Comparison of ENCODE assay signal across 1 cellular context in the genomic region with DNA sequence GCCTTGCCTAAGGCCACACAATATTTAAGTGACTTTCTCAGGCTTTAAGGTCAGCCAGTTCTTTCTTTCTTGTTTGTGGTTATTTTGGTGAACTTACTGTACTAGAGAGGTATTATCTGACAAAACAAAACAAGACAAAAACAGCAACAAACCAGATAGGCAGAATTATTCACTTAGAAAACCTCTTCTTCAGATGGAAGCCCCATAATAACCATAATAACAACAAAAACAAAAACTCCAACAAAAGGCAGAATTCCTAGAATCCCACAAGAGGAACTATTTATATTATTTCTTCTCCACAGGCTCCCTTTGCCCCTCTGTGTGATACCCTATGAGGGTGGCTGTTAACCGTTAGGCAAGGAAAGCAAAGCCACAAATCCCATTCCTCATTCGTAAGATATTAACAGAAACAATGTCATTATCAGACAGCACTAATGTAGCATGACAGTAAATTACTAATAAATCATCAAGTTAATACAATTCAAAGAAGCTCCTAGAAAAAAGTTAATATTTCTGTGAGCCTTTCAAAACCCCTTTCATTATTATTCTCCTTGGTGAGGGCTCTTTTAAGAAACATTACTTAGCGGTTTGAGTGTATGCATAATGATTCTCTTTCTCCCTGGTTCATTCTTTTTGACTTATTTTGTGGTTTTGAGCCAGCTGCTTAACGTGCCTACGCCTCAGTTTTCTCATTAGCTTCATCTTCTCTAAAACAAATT.
TF ChIP-seq lines count a peak whose summit lies in the region.

No MANE protein-coding gene starts in this region.

TF ChIP-seq in HepG2, 621 proteins besides CTCF, POLR2A, EP300 and RAD21 (continued from another document):
- TF ChIP-seq, protein P1, sequence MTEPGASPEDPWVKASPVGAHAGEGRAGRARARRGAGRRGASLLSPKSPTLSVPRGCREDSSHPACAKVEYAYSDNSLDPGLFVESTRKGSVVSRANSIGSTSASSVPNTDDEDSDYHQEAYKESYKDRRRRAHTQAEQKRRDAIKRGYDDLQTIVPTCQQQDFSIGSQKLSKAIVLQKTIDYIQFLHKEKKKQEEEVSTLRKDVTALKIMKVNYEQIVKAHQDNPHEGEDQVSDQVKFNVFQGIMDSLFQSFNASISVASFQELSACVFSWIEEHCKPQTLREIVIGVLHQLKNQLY (CRISPR knock-in tag; IDR thresholded peaks at IDR 0.05), result no peak
- TF ChIP-seq MIXL1 (CRISPR knock-in tag; IDR thresholded peaks at IDR 0.05), result no peak
